In the genomic region with DNA sequence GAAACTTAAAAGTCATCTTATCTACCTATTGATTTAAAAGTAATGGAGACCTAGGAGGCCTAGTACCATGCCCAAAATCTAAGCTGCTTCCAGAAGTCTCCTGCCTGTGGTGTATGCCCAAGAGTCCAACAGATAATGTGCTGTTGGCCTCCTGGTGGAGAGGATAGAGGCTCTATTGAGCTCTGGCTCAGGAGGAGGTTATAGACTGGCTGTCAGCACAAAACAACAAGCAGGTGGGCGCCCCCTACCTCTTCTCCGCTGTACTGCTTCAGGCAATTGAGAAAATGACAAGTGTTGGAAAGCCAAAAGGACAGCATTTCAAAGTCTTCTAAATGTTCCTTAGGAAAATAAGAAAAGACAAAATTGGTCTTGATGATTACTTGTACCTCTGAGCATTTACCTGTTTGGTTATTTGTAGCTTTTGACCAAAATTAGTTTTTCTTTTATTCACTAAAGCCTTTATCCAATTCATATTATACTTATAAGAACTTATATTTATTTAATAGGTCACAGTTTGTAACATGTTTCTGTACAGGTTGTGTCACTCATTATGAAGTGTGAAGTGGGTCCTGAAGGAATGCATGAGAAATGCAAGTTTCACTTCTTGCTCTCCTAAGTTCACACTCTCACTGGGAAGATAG, we compare ENCODE assay signal across 1 cellular context.
A peak's percentile ranks its signal among the peaks of the same experiment; 100 is the strongest.
TF ChIP-seq lines count a peak whose summit lies in the region.

No MANE protein-coding gene starts in this region.

TF ChIP-seq in SK-N-SH, 30 proteins besides CTCF, POLR2A, EP300 and RAD21 (continued from another document):
- TF ChIP-seq, protein P1, sequence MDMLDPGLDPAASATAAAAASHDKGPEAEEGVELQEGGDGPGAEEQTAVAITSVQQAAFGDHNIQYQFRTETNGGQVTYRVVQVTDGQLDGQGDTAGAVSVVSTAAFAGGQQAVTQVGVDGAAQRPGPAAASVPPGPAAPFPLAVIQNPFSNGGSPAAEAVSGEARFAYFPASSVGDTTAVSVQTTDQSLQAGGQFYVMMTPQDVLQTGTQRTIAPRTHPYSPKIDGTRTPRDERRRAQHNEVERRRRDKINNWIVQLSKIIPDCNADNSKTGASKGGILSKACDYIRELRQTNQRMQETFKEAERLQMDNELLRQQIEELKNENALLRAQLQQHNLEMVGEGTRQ (IDR thresholded peaks at IDR 0.05; ENCODE audit: borderline replicate concordance, low read depth, low read length), result no peak
- TF ChIP-seq MAX (IDR thresholded peaks at IDR 0.05; ENCODE audit: low read depth), result no peak
- no peak for TF ChIP-seq CHD2 (IDR thresholded peaks at IDR 0.05; ENCODE audit: low read length, partially characterized antibody)
- no peak for TF ChIP-seq FOXJ3 (CRISPR knock-in tag; IDR thresholded peaks at IDR 0.05)
- TF ChIP-seq ZBTB33 (IDR thresholded peaks at IDR 0.05; ENCODE audit: borderline replicate concordance, low read depth), result no peak
- TF ChIP-seq FOSL2 (IDR thresholded peaks at IDR 0.05; ENCODE audit: borderline replicate concordance, low read depth), result no peak
- TF ChIP-seq MXI1 (IDR thresholded peaks at IDR 0.05; ENCODE audit: low read depth, low read length), result peak; percentile 20; the same call in 1 of the 2 replicates
- TF ChIP-seq MEF2A (IDR thresholded peaks at IDR 0.05; ENCODE audit: borderline replicate concordance, low read depth), result no peak
- TF ChIP-seq, protein P2, sequence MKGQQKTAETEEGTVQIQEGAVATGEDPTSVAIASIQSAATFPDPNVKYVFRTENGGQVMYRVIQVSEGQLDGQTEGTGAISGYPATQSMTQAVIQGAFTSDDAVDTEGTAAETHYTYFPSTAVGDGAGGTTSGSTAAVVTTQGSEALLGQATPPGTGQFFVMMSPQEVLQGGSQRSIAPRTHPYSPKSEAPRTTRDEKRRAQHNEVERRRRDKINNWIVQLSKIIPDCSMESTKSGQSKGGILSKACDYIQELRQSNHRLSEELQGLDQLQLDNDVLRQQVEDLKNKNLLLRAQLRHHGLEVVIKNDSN (IDR thresholded peaks at IDR 0.05; ENCODE audit: borderline replicate concordance, low read depth), result no peak
- no peak for TF ChIP-seq TAF1 (IDR thresholded peaks at IDR 0.05; ENCODE audit: borderline replicate concordance, low read depth, low read length)
- TF ChIP-seq GABPA (IDR thresholded peaks at IDR 0.05; ENCODE audit: low read depth), result no peak
- no peak for TF ChIP-seq ELF1 (IDR thresholded peaks at IDR 0.05)
- TF ChIP-seq YY1 (IDR thresholded peaks at IDR 0.05; ENCODE audit: low read depth), result no peak
- TF ChIP-seq REST (IDR thresholded peaks at IDR 0.05; ENCODE audit: low read depth, low read length), result no peak
TF ChIP-seq in SK-N-SH: peak in this region for 4.
